ENCODE assay signal across 9 cellular contexts in genomic region chr3:188153949-188154757, GRCh38. TPM values are rescaled to one million over a fixed set of nuclear protein-coding genes. Genes with fewer than 3 reads are reported as not detected.
DNase-seq lines count a peak whose midpoint lies in the region; ATAC-seq, FAIRE-seq and TF ChIP-seq lines count a peak whose summit lies in the region.
"Had no signal": no experiment of that assay in that cellular context is flagged by ENCODE, and none has a peak within 500 bp of the region (broad histone marks: within the 10 kb centered on the region; RNA-seq: fewer than 3 reads in every experiment).

Gene LPP (plus strand): TSS chr3:188154157. CDS start chr3:188406121, 251,964 bp downstream.

- no peaks in the 10 kb centered on the region for H3K36me3 ChIP-seq in SJCRH30

- ATAC-seq in GM19324 (IDR thresholded peaks at IDR 0.05; ENCODE audit: low FRiP score, unreplicated experiment) = peak; percentile 88
- peak; percentile 71 for ATAC-seq in HG03457 (IDR thresholded peaks at IDR 0.05; ENCODE audit: unreplicated experiment)

- H3K4me1 ChIP-seq in SJCRH30 = no peaks in the 10 kb centered on the region

- no peaks in the 10 kb centered on the region for H3K27me3 ChIP-seq in SJCRH30

- H3K9me3 ChIP-seq in SJCRH30 (replicated peaks) = no peaks in the 10 kb centered on the region

- DNase-seq in C1 segment of cervical spinal cord (lab: John Stamatoyannopoulos, UW) = peak in 13 of 14 donors; percentile 38 to 92 (median 78)
- DNase-seq in SJCRH30 = peak; percentile 2 to 6
- DNase-seq in activated naive CD4-positive, alpha-beta T cell (lab: John Stamatoyannopoulos, UW) = peak; percentile 29 to 65 (median 52)
- peak; percentile 81 to 87 for DNase-seq in frontal cortex (ENCODE audit: low spot score in 2 of 2)
- peak in 53 of 56 donors; percentile 16 to 84 (median 66) for DNase-seq in nucleus accumbens (lab: John Stamatoyannopoulos, UW)

- peak within 1 kb of the TSS; percentile 34 for H3K4me3 ChIP-seq in SJCRH30

- no peak within 1 kb of the TSS for H3K27ac ChIP-seq in SJCRH30

- FAIRE-seq in frontal cortex (lab: Jason Lieb, UNC) = no peak
- FAIRE-seq: endometrium had no signal

- no peak for TF ChIP-seq CTCF in subcutaneous adipose tissue (IDR thresholded peaks at IDR 0.05; ENCODE audit: low read depth)

RNA-seq across cellular contexts. Expression of gene LPP, which starts in this region (rescaled TPM):
- 0.04 and 0.05 TPM in 2 replicates for total RNA-seq in SJCRH30 (2014; rRNA removed; shearing (Covaris generic))
- 6.5 TPM for total RNA-seq in frontal cortex
- total RNA-seq in subcutaneous adipose tissue = 100 to 1,000 TPM; 141 to 248 (median 185) TPM

Comparison
In these comparisons a context has a peak if more than half of its experiments do, and no peak if none do; other contexts are left out.
1. RNA of gene LPP (total RNA-seq): 141 to 248 TPM in subcutaneous adipose tissue; 6.5 TPM in frontal cortex (single experiment) and 0.04 to 0.05 TPM in SJCRH30; every median in the first group is over 10 times any median in the second.
2. Peak in DNase-seq and H3K4me3 ChIP-seq in SJCRH30; RNA of the gene not detected or under 1 TPM.
3. DNase-seq: peak in every context shown above with its lines; median percentile 84 in frontal cortex; 78 in C1 segment of cervical spinal cord; 66 in nucleus accumbens; 52 in activated naive CD4-positive, alpha-beta T cell; 4 in SJCRH30.